Comparison of ENCODE assay signal across 8 cellular contexts in genomic region chr17:48541574-48542113, GRCh38. TPM values are rescaled to one million over a fixed set of nuclear protein-coding genes. Genes with fewer than 3 reads are reported as not detected.
DNase-seq lines count a peak whose midpoint lies in the region; ATAC-seq and TF ChIP-seq lines count a peak whose summit lies in the region.

No MANE protein-coding gene starts in this region.

- peak overlapping the region; percentile 99 for H3K18ac ChIP-seq in trophoblast cell (ENCODE audit: low read length)

- H3K79me2 ChIP-seq in trophoblast cell (ENCODE audit: control insufficient read depth, insufficient read depth, low read length, poor library complexity): peaks cover 28% of the 10 kb centered on the region

- H3K4me1 ChIP-seq in trophoblast cell (ENCODE audit: control insufficient read depth in 1 of 2, insufficient read depth in 2 of 2, low read length in 2 of 2): peaks cover 8 to 23% of the 10 kb centered on the region in 2 experiments
- H3K4me1 ChIP-seq in Caco-2: peaks cover 3% of the 10 kb centered on the region; the same call in 1 of the 2 replicates

- peak overlapping the region; percentile 96 for H2BK120ac ChIP-seq in trophoblast cell (ENCODE audit: insufficient read depth, low read length, poor library complexity)

- peak; percentile 20 to 30 for ATAC-seq in activated T-cell treated with anti-CD3 and anti-CD28 coated beads, Interleukin-2, amount 50 U/mL, for 72 hours (replicated peaks in 1 of 2)
- no peak for ATAC-seq in HG02884 (IDR thresholded peaks at IDR 0.05; ENCODE audit: unreplicated experiment)
- no peak for ATAC-seq in GM21390 (IDR thresholded peaks at IDR 0.05; ENCODE audit: unreplicated experiment)

- no CpG with 5 or more reads among the region's 36 CpGs for WGBS in trophoblast cell (ENCODE audit: extremely low coverage, insufficient coverage, insufficient read length)

- H2BK12ac ChIP-seq in trophoblast cell (ENCODE audit: low read length): peak overlapping the region; percentile 88

- H4K8ac ChIP-seq in trophoblast cell (ENCODE audit: low read depth, low read length): peak overlapping the region; percentile 82

- CTCF ChIA-PET in Caco-2 (lab: Charles Lee): no interaction called here

- H3K4ac ChIP-seq in trophoblast cell (ENCODE audit: low read depth, low read length): peak overlapping the region; percentile 95

- H3K79me1 ChIP-seq in trophoblast cell (ENCODE audit: low read length): peaks cover 50% of the 10 kb centered on the region

- H2AFZ ChIP-seq in trophoblast cell (ENCODE audit: insufficient read depth, low read length, poor library complexity): peak overlapping the region; percentile 66

- H3K27me3 Mint-ChIP-seq in activated T-cell treated with anti-CD3 and anti-CD28 coated beads, Interleukin-2, amount 50 U/mL, for 72 hours (ENCODE audit: low read depth): peaks cover 10% of the 10 kb centered on the region
- H3K27me3 Mint-ChIP-seq in Caco-2 (ENCODE audit: insufficient read depth, unreplicated experiment): peaks cover 8% of the 10 kb centered on the region

- H2AK5ac ChIP-seq in trophoblast cell (ENCODE audit: low read length): peak overlapping the region; percentile 11

- no peaks in the 10 kb centered on the region for H3K27me3 ChIP-seq in trophoblast cell (ENCODE audit: insufficient read depth, low read length)
- H3K27me3 ChIP-seq in Caco-2 (replicated peaks; ENCODE audit: control insufficient read depth, insufficient read depth, low read length): no peaks in the 10 kb centered on the region

- H3K36me3 Mint-ChIP-seq in activated T-cell treated with anti-CD3 and anti-CD28 coated beads, Interleukin-2, amount 50 U/mL, for 72 hours (ENCODE audit: insufficient read depth in 2 of 2): peaks cover 8 to 10% of the 10 kb centered on the region in 2 donors
- H3K36me3 Mint-ChIP-seq in Caco-2 (ENCODE audit: insufficient read depth, unreplicated experiment): no peaks in the 10 kb centered on the region

- H3K4me1 Mint-ChIP-seq in activated T-cell treated with anti-CD3 and anti-CD28 coated beads, Interleukin-2, amount 50 U/mL, for 72 hours (ENCODE audit: low read depth): peaks cover 46% of the 10 kb centered on the region
- peaks cover 11% of the 10 kb centered on the region for H3K4me1 Mint-ChIP-seq in Caco-2 (ENCODE audit: low read depth, unreplicated experiment)

- H3K4me3 ChIP-seq in trophoblast cell (ENCODE audit: low read depth, low read length) (peak overlapping the region; percentile 72), Caco-2 (ENCODE audit: low read depth, low read length) (no peak overlapping the region)

- peaks cover 2 to 10% of the 10 kb centered on the region in 2 experiments for H3K36me3 ChIP-seq in trophoblast cell (ENCODE audit: control insufficient read depth in 1 of 2, insufficient read depth in 2 of 2, low read length in 2 of 2)
- H3K36me3 ChIP-seq in Caco-2 (ENCODE audit: control insufficient read depth, insufficient read depth, low read length): no peaks in the 10 kb centered on the region

- H3K9ac ChIP-seq in trophoblast cell (ENCODE audit: low read length): peak overlapping the region; percentile 90

- intact Hi-C loops in Caco-2 (cut with micrococcal nuclease; ENCODE audit: unreplicated experiment): loop anchor here (2.0 kb wide), 2 partner anchors 19 to 49 kb away; no protein-coding TSS in a partner anchor

- H3K9me3 Mint-ChIP-seq in activated T-cell treated with anti-CD3 and anti-CD28 coated beads, Interleukin-2, amount 50 U/mL, for 72 hours: no peaks in the 10 kb centered on the region
- no peaks in the 10 kb centered on the region for H3K9me3 Mint-ChIP-seq in Caco-2 (ENCODE audit: unreplicated experiment)

- peak overlapping the region; percentile 80 for H4K91ac ChIP-seq in trophoblast cell (ENCODE audit: low read depth, low read length)

- H3K27ac Mint-ChIP-seq in activated T-cell treated with anti-CD3 and anti-CD28 coated beads, Interleukin-2, amount 50 U/mL, for 72 hours: peak overlapping the region; percentile 98
- no peak overlapping the region for H3K27ac Mint-ChIP-seq in Caco-2 (ENCODE audit: unreplicated experiment)

- H2BK5ac ChIP-seq in trophoblast cell (ENCODE audit: low read depth, low read length, poor library complexity): peak overlapping the region; percentile 99

- in situ Hi-C loops in KBM-7 (cut with MboI; ENCODE audit: low pct_unique_long_range_greater_than_20kb, low sequenced_read_pairs): no loop called here

- H3K4me3 Mint-ChIP-seq in activated T-cell treated with anti-CD3 and anti-CD28 coated beads, Interleukin-2, amount 50 U/mL, for 72 hours: peak overlapping the region; percentile 90 to 96
- H3K4me3 Mint-ChIP-seq in Caco-2 (ENCODE audit: unreplicated experiment): no peak overlapping the region

- H3K9me3 ChIP-seq in trophoblast cell (ENCODE audit: insufficient read depth, low read depth, low read length) (no peaks in the 10 kb centered on the region), Caco-2 (no peaks in the 10 kb centered on the region)

- peak overlapping the region; percentile 86 for H3K4me2 ChIP-seq in trophoblast cell (ENCODE audit: low read length)

- no peak overlapping the region for H3K23ac ChIP-seq in trophoblast cell (ENCODE audit: low read length)

- POLR2A ChIA-PET in Caco-2 (lab: Charles Lee): no interaction called here

- H4K12ac ChIP-seq in trophoblast cell (ENCODE audit: low read depth, low read length): peak overlapping the region; percentile 74

- TF ChIP-seq CTCF in Caco-2 (IDR thresholded peaks at IDR 0.05; ENCODE audit: insufficient read depth in 1 of 2, low read depth in 1 of 2, low read length in 1 of 2, severe bottlenecking in 1 of 2, unreplicated experiment in 1 of 2): no peak

- BruUV-seq in Caco-2 (replicated peaks; lab: Mats Ljungman, UMichigan): no TSS peak

- peak overlapping the region; percentile 98 for H3K14ac ChIP-seq in trophoblast cell (ENCODE audit: low read length)

- peak overlapping the region; percentile 94 for H3K27ac ChIP-seq in trophoblast cell (ENCODE audit: low read depth, low read length)

- peak; percentile 79 for DNase-seq in AG08396 (ENCODE audit: low spot score)
- DNase-seq in KBM-7: peak; percentile 49
- peak; percentile 35 to 59 for DNase-seq in activated T-cell treated with anti-CD3 and anti-CD28 coated beads, Interleukin-2, amount 50 U/mL, for 72 hours
- DNase-seq in glomerular visceral epithelial cell (ENCODE audit: extremely low spot score): peak; percentile 86
- peak; percentile 15 to 16 for DNase-seq in trophoblast cell
- DNase-seq in Caco-2: no peak

RNA-seq across cellular contexts. Expression of gene HOXB2, which starts 3.3 kb away (rescaled TPM):
- 10 to 100 TPM; 18.1 to 37.7 TPM for total RNA-seq in activated T-cell treated with anti-CD3 and anti-CD28 coated beads, Interleukin-2, amount 50 U/mL, for 72 hours
- polyA plus RNA-seq in trophoblast cell (2013): 30.4 and 31.0 TPM in 2 replicates
- 0.65 and 1.1 TPM in 2 replicates for total RNA-seq in Caco-2 (2022)

RNA-seq across cellular contexts. Expression of gene HOXB1, which starts 10.8 kb away (rescaled TPM):
- total RNA-seq in activated T-cell treated with anti-CD3 and anti-CD28 coated beads, Interleukin-2, amount 50 U/mL, for 72 hours: not detected
- 0.04 and 0.06 TPM in 2 replicates for polyA plus RNA-seq in trophoblast cell (2013)
- total RNA-seq in Caco-2 (2022): not detected in 2 replicates

RNA-seq across cellular contexts. Expression of gene HOXB4, which starts 36.5 kb away (rescaled TPM):
- total RNA-seq in activated T-cell treated with anti-CD3 and anti-CD28 coated beads, Interleukin-2, amount 50 U/mL, for 72 hours: 1 to 10 TPM; 1.9 to 3.3 TPM
- 5.5 and 6.2 TPM in 2 replicates for polyA plus RNA-seq in trophoblast cell (2013)
- total RNA-seq in Caco-2 (2022): 3.4 and 3.9 TPM in 2 replicates

RNA-seq across cellular contexts. Expression of gene HOXB3, which starts 48.4 kb away (rescaled TPM):
- total RNA-seq in activated T-cell treated with anti-CD3 and anti-CD28 coated beads, Interleukin-2, amount 50 U/mL, for 72 hours: 1 to 10 TPM; 2.9 to 8.1 TPM
- polyA plus RNA-seq in trophoblast cell (2013): 8.1 and 10.4 TPM in 2 replicates
- 7.2 and 10.1 TPM in 2 replicates for total RNA-seq in Caco-2 (2022)

RNA-seq across cellular contexts. Expression of gene HOXB5, which starts 51.9 kb away (rescaled TPM):
- not detected for total RNA-seq in activated T-cell treated with anti-CD3 and anti-CD28 coated beads, Interleukin-2, amount 50 U/mL, for 72 hours
- polyA plus RNA-seq in trophoblast cell (2013): 3.2 and 3.5 TPM in 2 replicates
- not detected in 2 replicates for total RNA-seq in Caco-2 (2022)

Comparison
In these comparisons a context has a peak if more than half of its experiments do, and no peak if none do; other contexts are left out.
1. DNase-seq: peak in AG08396 (single experiment), KBM-7 (single experiment), activated T-cell treated with anti-CD3 and anti-CD28 coated beads, Interleukin-2, amount 50 U/mL, for 72 hours (2 of 2), glomerular visceral epithelial cell (single experiment) and trophoblast cell (2 of 2); none in Caco-2 (0 of 2).
2. ATAC-seq: peak in activated T-cell treated with anti-CD3 and anti-CD28 coated beads, Interleukin-2, amount 50 U/mL, for 72 hours (2 of 2); none in HG02884 (single experiment) and GM21390 (single experiment).